8 cellular contexts compared by ENCODE assay signal in genomic region chr14:73753887-73754880, GRCh38. TPM values are rescaled to one million over a fixed set of nuclear protein-coding genes. Genes with fewer than 3 reads are reported as not detected.
DNase-seq lines count a peak whose midpoint lies in the region; ATAC-seq and TF ChIP-seq lines count a peak whose summit lies in the region.

No MANE protein-coding gene starts in this region.

- ATAC-seq in Right ventricle myocardium inferior (peak; percentile 24), HG03025 (IDR thresholded peaks at IDR 0.05; ENCODE audit: low FRiP score, unreplicated experiment) (peak; percentile 41), HG03469 (IDR thresholded peaks at IDR 0.05; ENCODE audit: unreplicated experiment) (no peak)

- no peaks in the 10 kb centered on the region for H3K27me3 ChIP-seq in SU-DHL-6 (ENCODE audit: low read length)
- no peaks in the 10 kb centered on the region for H3K27me3 ChIP-seq in effector memory CD4-positive, alpha-beta T cell (replicated peaks; ENCODE audit: control insufficient read depth, insufficient read depth, low read length, poor library complexity, severe bottlenecking)

- peak overlapping the region; percentile 44 for H3K4me3 ChIP-seq in SU-DHL-6 (ENCODE audit: insufficient read depth, low read length, poor library complexity, severe bottlenecking)
- peak overlapping the region; percentile 50 for H3K4me3 ChIP-seq in effector memory CD4-positive, alpha-beta T cell (ENCODE audit: insufficient read depth, low read depth, low read length, poor library complexity, severe bottlenecking)

- H3K9me2 ChIP-seq in SU-DHL-6 (replicated peaks; ENCODE audit: insufficient read depth, low read length), result no peaks in the 10 kb centered on the region

- H3K27ac ChIP-seq in SU-DHL-6 (ENCODE audit: low read depth, low read length), result peak overlapping the region; percentile 97
- peak overlapping the region; percentile 89 for H3K27ac ChIP-seq in effector memory CD4-positive, alpha-beta T cell (ENCODE audit: insufficient read depth, low read length, poor library complexity, severe bottlenecking)

- TF ChIP-seq CTCF in SU-DHL-6 (IDR thresholded peaks at IDR 0.05; ENCODE audit: insufficient read depth, low read length, poor library complexity, severe bottlenecking), result no peak

- H4K20me1 ChIP-seq in SU-DHL-6 (ENCODE audit: low read depth, low read length), result no peaks in the 10 kb centered on the region; the same call in 1 of the 2 replicates

- intact Hi-C loops in Right ventricle myocardium inferior (cut with DNase I), result loop anchor here (2.0 kb wide), 1 partner anchor 25 kb away; no protein-coding TSS in a partner anchor
- intact Hi-C loops in cardiac septum (cut with DNase I), result loop anchor here (2.0 to 5.0 kb wide), 2 partner anchors 13 to 33 kb away; no protein-coding TSS in a partner anchor

- no peak overlapping the region for H2AFZ ChIP-seq in SU-DHL-6 (ENCODE audit: low read depth, low read length, severe bottlenecking)

- H3K79me2 ChIP-seq in SU-DHL-6 (ENCODE audit: insufficient read depth, low read length), result peaks cover 99% of the 10 kb centered on the region

- H3K36me3 ChIP-seq in SU-DHL-6 (ENCODE audit: low read length), result no peaks in the 10 kb centered on the region
- H3K36me3 ChIP-seq in effector memory CD4-positive, alpha-beta T cell (ENCODE audit: control insufficient read depth, insufficient read depth, low read length), result no peaks in the 10 kb centered on the region

- H3K4me2 ChIP-seq in SU-DHL-6 (ENCODE audit: low read depth, low read length, poor library complexity, severe bottlenecking), result peak overlapping the region; percentile 81

- H3K9ac ChIP-seq in SU-DHL-6 (ENCODE audit: low read length), result peak overlapping the region; percentile 96

- peak; percentile 76 for DNase-seq in Right ventricle myocardium inferior (ENCODE audit: missing footprints)
- DNase-seq in cardiac septum (ENCODE audit: low spot score), result no peak
- DNase-seq in effector memory CD4-positive, alpha-beta T cell, result no peak
- peak; percentile 95 for DNase-seq in myocyte (ENCODE audit: low read depth)
- DNase-seq in NCI-H1092 treated with DMSO at 0.1 percent for 48 hours (lab: John Stamatoyannopoulos, UW), result no peak

- H3F3A ChIP-seq in SU-DHL-6 (ENCODE audit: insufficient read depth), result peaks cover 40% of the 10 kb centered on the region

- peaks cover 92% of the 10 kb centered on the region for H3K4me1 ChIP-seq in effector memory CD4-positive, alpha-beta T cell (ENCODE audit: control insufficient read depth, insufficient read depth, low read length, poor library complexity, severe bottlenecking)

- H3K9me3 ChIP-seq in SU-DHL-6 (ENCODE audit: insufficient read depth, low read length), result no peaks in the 10 kb centered on the region
- no peaks in the 10 kb centered on the region for H3K9me3 ChIP-seq in effector memory CD4-positive, alpha-beta T cell (ENCODE audit: control insufficient read depth, low read length)

RNA-seq across cellular contexts. Expression of gene PNMA1, which starts 40.0 kb away (rescaled TPM):
- total RNA-seq in Right ventricle myocardium inferior, result 14.9 TPM
- total RNA-seq in cardiac septum, result 45.9 TPM
- 26.4 and 29.0 TPM in 2 replicates for total RNA-seq in myocyte
- 144 TPM for polyA plus RNA-seq in myocyte (2012)

Comparison
In these comparisons a context has a peak if more than half of its experiments do, and no peak if none do; other contexts are left out.
1. DNase-seq: peak in Right ventricle myocardium inferior (single experiment) and myocyte (single experiment); none in cardiac septum (single experiment), effector memory CD4-positive, alpha-beta T cell (0 of 3) and NCI-H1092 treated with DMSO at 0.1 percent for 48 hours (single experiment).